Comparison of ENCODE assay signal across 2 cellular contexts in the genomic region with DNA sequence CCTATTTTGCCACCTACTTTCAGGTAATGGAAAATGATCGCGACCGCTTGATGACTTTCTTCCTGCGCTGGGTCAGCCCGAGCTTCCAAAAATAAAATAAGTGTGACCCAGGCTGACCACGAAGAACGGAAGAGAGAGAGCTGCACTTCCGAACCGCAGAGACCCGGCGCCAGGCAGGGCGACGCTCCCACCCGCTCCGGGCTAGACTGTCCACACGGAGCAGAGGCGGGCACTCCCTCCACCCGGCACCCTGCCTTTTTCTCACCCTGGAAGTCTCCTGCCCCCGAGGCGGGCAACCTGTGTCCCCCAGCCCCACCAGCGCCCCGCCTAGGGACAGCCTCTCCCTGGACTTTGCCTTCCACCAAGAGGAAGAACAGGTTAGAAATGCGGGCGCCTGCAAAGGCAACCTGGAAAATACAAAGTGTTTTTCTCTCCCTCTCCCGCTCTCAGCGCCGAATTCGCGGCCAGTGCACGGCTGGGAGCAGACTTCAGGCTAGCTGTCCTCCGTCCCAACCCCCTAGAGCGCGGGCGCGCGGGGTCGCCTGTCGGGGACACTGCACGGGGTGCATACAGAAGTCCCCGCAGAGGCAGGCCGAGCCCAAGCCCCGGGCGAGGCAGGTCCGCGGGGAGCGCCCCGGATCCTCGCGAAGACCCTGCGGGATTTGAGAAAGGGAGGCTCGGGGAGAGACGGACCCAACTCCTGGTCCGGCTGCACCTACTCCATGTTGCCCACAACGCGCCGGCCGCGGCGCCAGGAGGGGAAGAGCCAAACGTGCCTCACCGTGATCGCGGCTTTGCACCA.
A peak's percentile ranks its signal among the peaks of the same experiment; 100 is the strongest.
TF ChIP-seq lines count a peak whose summit lies in the region.

No MANE protein-coding gene starts in this region.

TF ChIP-seq in SK-N-SH treated with all-trans-retinoic acid at 6 μM for 48 hours, 23 proteins besides CTCF, POLR2A, EP300 and RAD21:
- no peak for TF ChIP-seq ZC3H10 (CRISPR knock-in tag; IDR thresholded peaks at IDR 0.05)

TF ChIP-seq in H1, 55 proteins besides CTCF, POLR2A, EP300 and RAD21:
- TF ChIP-seq ASH2L (IDR thresholded peaks at IDR 0.05; ENCODE audit: low read length) (peak; percentile 47), TCF12 (IDR thresholded peaks at IDR 0.05; ENCODE audit: low read depth, low read length) (no peak), TAF1 (IDR thresholded peaks at IDR 0.05; ENCODE audit: low read depth, low read length) (0 out of 2 replicates have a peak, but pooled peaks have one; percentile 2), SAP30 (IDR thresholded peaks at IDR 0.05; ENCODE audit: insufficient read depth, insufficient replicate concordance, low read length) (peak; percentile 19), HDAC6 (IDR thresholded peaks at IDR 0.05; ENCODE audit: low read depth, low read length) (no peak), POLR2AphosphoS5 (IDR thresholded peaks at IDR 0.05; ENCODE audit: low read depth, low read length) (peak; percentile 25; the same call in 1 of the 2 replicates), KDM4A (IDR thresholded peaks at IDR 0.05; ENCODE audit: low read depth, low read length, severe bottlenecking) (peak; percentile 38), CHD1 (IDR thresholded peaks at IDR 0.05; ENCODE audit: low read depth, low read length) (0 out of 2 replicates have a peak, but pooled peaks have one; percentile 51), RBBP5 (IDR thresholded peaks at IDR 0.05; ENCODE audit: borderline replicate concordance, low read depth, low read length) (peak; percentile 66; the same call in 1 of the 2 replicates), SIN3A (conservative IDR thresholded peaks at IDR 0.05 in 1 of 2, IDR thresholded peaks at IDR 0.05 in 1 of 2; ENCODE audit: low read depth in 1 of 2, low read length in 2 of 2) (0 out of 4 replicates have a peak, but pooled peaks of 1 of the 2 experiments have one; percentile 19), FOSL1 (IDR thresholded peaks at IDR 0.05; ENCODE audit: insufficient read depth, low read depth, low read length) (no peak)
- TF ChIP-seq, protein P1, sequence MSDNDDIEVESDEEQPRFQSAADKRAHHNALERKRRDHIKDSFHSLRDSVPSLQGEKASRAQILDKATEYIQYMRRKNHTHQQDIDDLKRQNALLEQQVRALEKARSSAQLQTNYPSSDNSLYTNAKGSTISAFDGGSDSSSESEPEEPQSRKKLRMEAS (IDR thresholded peaks at IDR 0.05), result no peak
